Comparison of ENCODE assay signal across 1 cellular context in genomic region chr19:40284251-40284500, GRCh38.
TF ChIP-seq lines count a peak whose summit lies in the region.

No MANE protein-coding gene starts in this region.

TF ChIP-seq in endothelial cell of umbilical vein, 7 proteins besides CTCF, POLR2A, EP300 and RAD21 (continued from another document):
- TF ChIP-seq FOS (IDR thresholded peaks at IDR 0.05; ENCODE audit: borderline replicate concordance, insufficient read depth, low read length), result no peak
- no peak for TF ChIP-seq GATA2 (IDR thresholded peaks at IDR 0.05; ENCODE audit: insufficient read depth, insufficient read length, low read depth, low read length)
- no peak for TF ChIP-seq EZH2 (IDR thresholded peaks at IDR 0.05; ENCODE audit: borderline replicate concordance, low read depth, low read length, severe bottlenecking)
- no peak for TF ChIP-seq MAX (IDR thresholded peaks at IDR 0.05; ENCODE audit: insufficient read depth, insufficient read length)
- TF ChIP-seq POLR2AphosphoS5 (IDR thresholded peaks at IDR 0.05; ENCODE audit: insufficient read depth, low read depth, low read length), result no peak
